ENCODE assay signal across 11 cellular contexts in the genomic region with DNA sequence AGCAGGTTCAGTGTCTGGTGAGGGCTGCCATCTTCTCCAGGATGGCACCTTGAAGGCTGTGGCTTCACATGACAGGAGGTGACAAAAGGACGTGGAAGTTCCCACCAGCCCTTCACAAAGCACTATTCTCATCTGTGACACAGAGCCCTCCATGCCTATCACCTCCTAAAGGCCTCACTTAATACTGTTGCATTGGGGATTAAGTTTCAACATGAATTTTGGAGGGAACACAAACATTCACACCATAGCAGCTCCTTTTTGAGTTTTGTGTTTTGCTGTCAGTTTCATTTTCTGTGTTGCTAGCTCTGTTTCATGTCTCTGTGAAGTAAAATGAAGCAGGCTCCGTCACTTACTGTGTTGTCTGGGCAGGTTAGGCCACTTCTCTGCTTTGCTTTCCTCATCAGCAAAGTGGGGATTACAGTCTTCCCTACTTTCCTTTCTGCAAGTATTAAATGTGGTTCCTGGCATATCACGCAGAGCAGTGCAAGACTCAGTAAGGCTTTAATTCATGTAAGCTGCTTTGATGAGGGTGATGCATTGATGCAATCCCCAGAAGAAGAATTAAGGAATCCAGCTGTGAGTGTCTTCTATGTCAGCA. TPM values are rescaled to one million over a fixed set of nuclear protein-coding genes. Genes with fewer than 3 reads are reported as not detected.
DNase-seq lines count a peak whose midpoint lies in the region; ATAC-seq, FAIRE-seq and TF ChIP-seq lines count a peak whose summit lies in the region.
"Had no signal": no experiment of that assay in that cellular context is flagged by ENCODE, and none has a peak within 500 bp of the region (broad histone marks: within the 10 kb centered on the region; RNA-seq: fewer than 3 reads in every experiment).

No MANE protein-coding gene starts in this region.

- in situ Hi-C loops in HepG2 (cut with HindIII; ENCODE audit: extremely low pct_ligation_motif_present, low pct_unique_long_range_greater_than_20kb) = no loop called here

- TF ChIP-seq POLR2A in Peyer's patch (IDR thresholded peaks at IDR 0.05) (no peak), HepG2 (IDR thresholded peaks at IDR 0.05; ENCODE audit: insufficient read depth in 1 of 2, low read depth in 2 of 2, low read length in 2 of 2) (no peak), breast epithelium (IDR thresholded peaks at IDR 0.05) (no peak)

- H3K4me1 ChIP-seq in CD8-positive, alpha-beta T cell (ENCODE audit: insufficient read depth, low read length) = peaks cover 3% of the 10 kb centered on the region
- H3K4me1 ChIP-seq in Peyer's patch (peaks cover 0 to 3% (median 0%) of the 10 kb centered on the region in 4 donors), HepG2 (ENCODE audit: insufficient read depth, low read length) (peaks cover 22% of the 10 kb centered on the region), breast epithelium (no peaks in the 10 kb centered on the region)

- POLR2A ChIA-PET in CD8-positive, alpha-beta T cell (lab: Charles Lee) = no interaction called here
- POLR2A ChIA-PET in HepG2 (lab: Yijun Ruan, JAX) = interaction anchor here (1.2 kb wide), 1 partner anchor 32 kb away, joined by 4 read pairs; a partner anchor contains a TSS

- TF ChIP-seq CTCF in CD8-positive, alpha-beta T cell (IDR thresholded peaks at IDR 0.05) = no peak
- TF ChIP-seq CTCF in Peyer's patch (IDR thresholded peaks at IDR 0.05) (no peak), HepG2 (CRISPR knock-in tag; IDR thresholded peaks at IDR 0.05) (no peak), breast epithelium (IDR thresholded peaks at IDR 0.05) (no peak)

- no peaks in the 10 kb centered on the region for H3K9me3 ChIP-seq in CD8-positive, alpha-beta T cell (ENCODE audit: low read length)
- no peaks in the 10 kb centered on the region for H3K9me3 ChIP-seq in Peyer's patch
- H3K9me3 ChIP-seq in HepG2 (ENCODE audit: low read length) = no peaks in the 10 kb centered on the region
- H3K9me3 ChIP-seq in breast epithelium = peaks cover 4 to 6% of the 10 kb centered on the region in 2 donors

- DNase-seq in CD8-positive, alpha-beta T cell = peak in 3 of 7 experiments; percentile 6 to 15 (median 8)
- DNase-seq in GM19239 (ENCODE audit: insufficient read length, low spot score) = no peak
- DNase-seq in central memory CD8-positive, alpha-beta T cell (ENCODE audit: low spot score in 2 of 2) = no peak
- DNase-seq in Peyer's patch = no peak
- DNase-seq in HepG2 (ENCODE audit: low spot score) = no peak
- no peak for DNase-seq in KG1 (lab: John Stamatoyannopoulos, UW)
- no peak for DNase-seq in breast epithelium (ENCODE audit: low spot score in 2 of 2)
- DNase-seq: central memory CD4-positive, alpha-beta T cell had no signal

- ATAC-seq in CD8-positive, alpha-beta T cell = peak; percentile 67
- ATAC-seq in HG02938 (IDR thresholded peaks at IDR 0.05; ENCODE audit: unreplicated experiment) (peak; percentile 66), HepG2 (no peak)
- peak; percentile 94 for ATAC-seq in central memory CD8-positive, alpha-beta T cell (replicated peaks; ENCODE audit: extremely low read depth, poor library complexity, severe bottlenecking)

- WGBS in HepG2 (ENCODE audit: low lambda C conversion rate) = 92% methylated on average over 3 of the region's 3 CpGs

- H4K20me1 ChIP-seq in HepG2 (ENCODE audit: insufficient read depth, low read length) = no peaks in the 10 kb centered on the region

- CTCF ChIA-PET in CD8-positive, alpha-beta T cell (lab: Charles Lee) = interaction anchor here (2.1 kb wide), 1 partner anchor 18 kb away, joined by 9 read pairs; no protein-coding TSS in a partner anchor
- CTCF ChIA-PET in HepG2 (lab: Yijun Ruan, JAX; ENCODE audit: low intra/inter-chr PET ratio, low total read pairs) = no interaction called here

- no peaks in the 10 kb centered on the region for H3K36me3 Mint-ChIP-seq in CD8-positive, alpha-beta T cell
- H3K36me3 Mint-ChIP-seq in central memory CD8-positive, alpha-beta T cell (ENCODE audit: insufficient read depth) = peaks cover 1% of the 10 kb centered on the region

- H3K27ac ChIP-seq in CD8-positive, alpha-beta T cell (ENCODE audit: low read depth, low read length) = no peak overlapping the region
- peak overlapping the region in 1 of 4 donors; percentile 6 for H3K27ac ChIP-seq in Peyer's patch
- H3K27ac ChIP-seq in HepG2 (ENCODE audit: extremely low read length, insufficient read depth, low read length) = no peak overlapping the region
- no peak overlapping the region for H3K27ac ChIP-seq in breast epithelium
- H3K27ac ChIP-seq: HL-60 had no signal

- no peak overlapping the region for H3K4me3 Mint-ChIP-seq in CD8-positive, alpha-beta T cell
- H3K4me3 Mint-ChIP-seq in central memory CD8-positive, alpha-beta T cell = peak overlapping the region; percentile 41

- H3K27me3 Mint-ChIP-seq in CD8-positive, alpha-beta T cell (ENCODE audit: low read depth) = no peaks in the 10 kb centered on the region
- no peaks in the 10 kb centered on the region for H3K27me3 Mint-ChIP-seq in central memory CD8-positive, alpha-beta T cell

- H3K36me3 ChIP-seq in CD8-positive, alpha-beta T cell (ENCODE audit: insufficient read depth, low read length) = no peaks in the 10 kb centered on the region
- H3K36me3 ChIP-seq in Peyer's patch = no peaks in the 10 kb centered on the region
- no peaks in the 10 kb centered on the region; a peak in 1 of 5 replicates for H3K36me3 ChIP-seq in HepG2 (replicated peaks in 1 of 2; ENCODE audit: control insufficient read depth in 1 of 2, insufficient read depth in 2 of 2, low read length in 2 of 2)
- no peaks in the 10 kb centered on the region for H3K36me3 ChIP-seq in breast epithelium

- no TSS peak for BruUV-seq in HepG2 (replicated peaks; lab: Mats Ljungman, UMichigan)

- H2AFZ ChIP-seq in HepG2 (ENCODE audit: low read length) = no peak overlapping the region

- no peak overlapping the region for H3K4me3 ChIP-seq in CD8-positive, alpha-beta T cell (ENCODE audit: low read depth, low read length)
- H3K4me3 ChIP-seq in Peyer's patch (no peak overlapping the region), HepG2 (replicated peaks in 1 of 3; ENCODE audit: insufficient read depth in 1 of 3, low read depth in 2 of 3, low read length in 3 of 3) (no peak overlapping the region), breast epithelium (no peak overlapping the region)

- no peak overlapping the region for H3K9ac ChIP-seq in HepG2 (ENCODE audit: insufficient read depth, low read depth, low read length)

- H3K79me2 ChIP-seq in HepG2 (ENCODE audit: insufficient read depth, low read length) = peaks cover 52% of the 10 kb centered on the region

- peak overlapping the region; percentile 37 for H3K27ac Mint-ChIP-seq in CD8-positive, alpha-beta T cell
- H3K27ac Mint-ChIP-seq in central memory CD8-positive, alpha-beta T cell (ENCODE audit: low read depth) = no peak overlapping the region

- no peaks in the 10 kb centered on the region for H3K27me3 ChIP-seq in CD8-positive, alpha-beta T cell (ENCODE audit: insufficient read depth, low read length)
- H3K27me3 ChIP-seq in Peyer's patch (no peaks in the 10 kb centered on the region), HepG2 (ENCODE audit: control insufficient read depth in 1 of 2, insufficient read depth in 2 of 2, low read length in 2 of 2) (no peaks in the 10 kb centered on the region), breast epithelium (no peaks in the 10 kb centered on the region)

- no peak overlapping the region for H3K4me2 ChIP-seq in HepG2 (ENCODE audit: low read depth, low read length)

- peak; percentile 80 for FAIRE-seq in GM19239 (lab: Jason Lieb, UNC)
- FAIRE-seq in HepG2 (lab: Jason Lieb, UNC) = no peak
- FAIRE-seq: islet of Langerhans had no signal

- H3K9me3 Mint-ChIP-seq in CD8-positive, alpha-beta T cell = no peaks in the 10 kb centered on the region
- H3K9me3 Mint-ChIP-seq in central memory CD8-positive, alpha-beta T cell = no peaks in the 10 kb centered on the region

- peaks cover 7% of the 10 kb centered on the region for H3K4me1 Mint-ChIP-seq in CD8-positive, alpha-beta T cell (ENCODE audit: low read depth)
- peaks cover 7% of the 10 kb centered on the region for H3K4me1 Mint-ChIP-seq in central memory CD8-positive, alpha-beta T cell

- intact Hi-C loops in CD8-positive, alpha-beta T cell (cut with DNase I, micrococcal nuclease) = no loop called here
- intact Hi-C loops in HepG2 (cut with micrococcal nuclease; ENCODE audit: unreplicated experiment) = no loop called here
- intact Hi-C loops in breast epithelium (cut with DNase I; ENCODE audit: low total_unique reads) = no loop called here

- TF ChIP-seq EP300 in HepG2 (IDR thresholded peaks at IDR 0.05; ENCODE audit: low read depth in 2 of 2, low read length in 2 of 2) (no peak), HepG2 (CRISPR knock-in tag; IDR thresholded peaks at IDR 0.05; ENCODE audit: borderline replicate concordance) (no peak)

- no peak for TF ChIP-seq RAD21 in HepG2 (CRISPR knock-in tag; IDR thresholded peaks at IDR 0.05)

RNA-seq across cellular contexts. Expression of a gene that starts 31.6 kb away (rescaled TPM):
- total RNA-seq in CD8-positive, alpha-beta T cell = 10 to 100 TPM; 10.1 to 10.6 TPM
- total RNA-seq in Peyer's patch = 10 to 100 TPM; 24.2 to 78.4 (median 39.6) TPM
- total RNA-seq in HepG2 (2016; rRNA removed; fragmentation: Illumina TruSeq; extraction: Trizol) = 38.3 and 55.1 TPM in 2 replicates
- total RNA-seq in HepG2 (2016; cell fraction: cytosol; rRNA removed; fragmentation: Illumina TruSeq; extraction: Trizol; ENCODE audit: low read depth) = 10.2 and 12.7 TPM in 2 replicates
- total RNA-seq in HepG2 (2016; cell fraction: insoluble cytoplasmic fraction; rRNA removed; fragmentation: Illumina TruSeq; extraction: Trizol) = 40.2 and 51.8 TPM in 2 replicates
- 32.3 and 32.6 TPM in 2 replicates for total RNA-seq in HepG2 (2016; cell fraction: membrane; rRNA removed; fragmentation: Illumina TruSeq; extraction: Trizol)
- 18.8 and 25.1 TPM in 2 replicates for total RNA-seq in HepG2 (2016; cell fraction: nucleus; rRNA removed; fragmentation: Illumina TruSeq; extraction: Trizol)
- polyA plus RNA-seq in HepG2 (2011; rRNA removed) = 35.5 and 49.6 TPM in 2 replicates
- polyA plus RNA-seq in HepG2 (2011; cell fraction: cytosol; rRNA removed) = 46.5 and 60.1 TPM in 2 replicates
- polyA plus RNA-seq in HepG2 (2011; cell fraction: nucleus; rRNA removed) = 11.1 and 16.1 TPM in 2 replicates
- polyA plus RNA-seq in HepG2 (2012) = 35.5 and 39.6 TPM in 2 replicates
- polyA plus RNA-seq in HepG2 (2016; cell fraction: cytosol; fragmentation: Illumina TruSeq; extraction: Trizol; ENCODE audit: low read depth) = 5.7 and 6.2 TPM in 2 replicates
- polyA plus RNA-seq in HepG2 (2016; cell fraction: insoluble cytoplasmic fraction; fragmentation: Illumina TruSeq; extraction: Trizol; ENCODE audit: low read depth) = 48.3 and 50.6 TPM in 2 replicates
- polyA plus RNA-seq in HepG2 (2016; cell fraction: membrane; fragmentation: Illumina TruSeq; extraction: Trizol; ENCODE audit: low read depth) = 17.0 and 18.1 TPM in 2 replicates
- 23.1 and 23.2 TPM in 2 replicates for polyA plus RNA-seq in HepG2 (2016; cell fraction: nucleus; fragmentation: Illumina TruSeq; extraction: Trizol; ENCODE audit: insufficient read depth, low read depth)
- polyA minus RNA-seq in HepG2 (2011; rRNA and poly(A)+ RNA removed; ENCODE audit: low replicate concordance) = 29.4 and 67.4 TPM in 2 replicates
- polyA minus RNA-seq in HepG2 (2011; cell fraction: cytosol; rRNA and poly(A)+ RNA removed) = 30.8 and 52.6 TPM in 2 replicates
- 33.3 and 35.3 TPM in 2 replicates for polyA minus RNA-seq in HepG2 (2011; cell fraction: nucleus; rRNA and poly(A)+ RNA removed)
- 100 to 1,000 TPM in 1 of 3 donors, 10 to 100 TPM in 2; 66.5 to 123 (median 93.1) TPM for total RNA-seq in breast epithelium
